Comparison of ENCODE assay signal across 8 cellular contexts in genomic region chr19:16447015-16447384, GRCh38. TPM values are rescaled to one million over a fixed set of nuclear protein-coding genes. Genes with fewer than 3 reads are reported as not detected.
A peak's percentile ranks its signal among the peaks of the same experiment; 100 is the strongest.
DNase-seq lines count a peak whose midpoint lies in the region; ATAC-seq, FAIRE-seq and TF ChIP-seq lines count a peak whose summit lies in the region.

No MANE protein-coding gene starts in this region.

- no peaks in the 10 kb centered on the region for H3K9me3 ChIP-seq in Peyer's patch
- no peaks in the 10 kb centered on the region for H3K9me3 ChIP-seq in HepG2 (ENCODE audit: low read length)
- H3K9me3 ChIP-seq in subcutaneous abdominal adipose tissue (ENCODE audit: control insufficient read depth in 5 of 5, low read length in 5 of 5): no peaks in the 10 kb centered on the region

- H3K9ac ChIP-seq in HepG2 (ENCODE audit: insufficient read depth, low read depth, low read length): peak overlapping the region; percentile 3; the same call in 1 of the 2 replicates
- H3K9ac ChIP-seq in subcutaneous abdominal adipose tissue (ENCODE audit: low read length in 5 of 5): peak overlapping the region in 2 of 5 donors; percentile 39 to 41

- intact Hi-C loops in HepG2 (cut with micrococcal nuclease; ENCODE audit: unreplicated experiment): loop anchor here (2.0 to 10.0 kb wide), 2 partner anchors 18 to 48 kb away; partner anchors contain the start of genes C19orf44 and CALR3

- no peak overlapping the region for H2AFZ ChIP-seq in HepG2 (ENCODE audit: low read length)

- no peak for TF ChIP-seq POLR2A in Peyer's patch (IDR thresholded peaks at IDR 0.05)
- TF ChIP-seq POLR2A in HepG2 (IDR thresholded peaks at IDR 0.05; ENCODE audit: insufficient read depth in 1 of 2, low read depth in 2 of 2, low read length in 2 of 2): no peak

- FAIRE-seq in HepG2 (lab: Jason Lieb, UNC): peak; percentile 78

- 3% methylated on average over 4 of the region's 4 CpGs for WGBS in HepG2 (ENCODE audit: low lambda C conversion rate)

- no peaks in the 10 kb centered on the region for H3K36me3 ChIP-seq in Peyer's patch
- no peaks in the 10 kb centered on the region for H3K36me3 ChIP-seq in brain microvascular endothelial cell (replicated peaks)
- peaks cover 0 to 8% of the 10 kb centered on the region in 2 experiments; a peak in 3 of 5 replicates for H3K36me3 ChIP-seq in HepG2 (replicated peaks in 1 of 2; ENCODE audit: control insufficient read depth in 1 of 2, insufficient read depth in 2 of 2, low read length in 2 of 2)
- no peaks in the 10 kb centered on the region for H3K36me3 ChIP-seq in subcutaneous abdominal adipose tissue (ENCODE audit: control insufficient read depth in 5 of 5, insufficient read depth in 5 of 5, low read length in 5 of 5)

- H3K79me2 ChIP-seq in HepG2 (ENCODE audit: insufficient read depth, low read length): peaks cover 87% of the 10 kb centered on the region

- TF ChIP-seq EP300 in HepG2 (IDR thresholded peaks at IDR 0.05; ENCODE audit: low read depth in 2 of 2, low read length in 2 of 2) (peak in 1 of 2 experiments; percentile 53; a peak in 1 of 4 replicates), HepG2 (CRISPR knock-in tag; IDR thresholded peaks at IDR 0.05; ENCODE audit: borderline replicate concordance) (0 out of 2 replicates have a peak, but pooled peaks have one; percentile 42)

- H4K20me1 ChIP-seq in HepG2 (ENCODE audit: insufficient read depth, low read length): peaks cover 10% of the 10 kb centered on the region; the same call in 1 of the 2 replicates

- H3K27me3 ChIP-seq in Peyer's patch (no peaks in the 10 kb centered on the region), brain microvascular endothelial cell (replicated peaks) (no peaks in the 10 kb centered on the region), HepG2 (ENCODE audit: control insufficient read depth in 1 of 2, insufficient read depth in 2 of 2, low read length in 2 of 2) (no peaks in the 10 kb centered on the region), subcutaneous abdominal adipose tissue (ENCODE audit: control insufficient read depth in 5 of 5, insufficient read depth in 4 of 5, low read length in 5 of 5) (no peaks in the 10 kb centered on the region)

- peaks cover 0 to 29% (median 23%) of the 10 kb centered on the region in 4 donors for H3K4me1 ChIP-seq in Peyer's patch
- peaks cover 44% of the 10 kb centered on the region for H3K4me1 ChIP-seq in HepG2 (ENCODE audit: insufficient read depth, low read length)
- H3K4me1 ChIP-seq in subcutaneous abdominal adipose tissue (ENCODE audit: control insufficient read depth in 5 of 5, insufficient read depth in 5 of 5, low read length in 5 of 5): peaks cover 12 to 52% (median 41%) of the 10 kb centered on the region in 5 donors

- no peak for TF ChIP-seq RAD21 in HepG2 (CRISPR knock-in tag; IDR thresholded peaks at IDR 0.05)

- ATAC-seq in GM19043 (IDR thresholded peaks at IDR 0.05; ENCODE audit: low read depth, unreplicated experiment): peak; percentile 40
- ATAC-seq in HepG2: peak; percentile 98
- ATAC-seq in HG03045 (IDR thresholded peaks at IDR 0.05; ENCODE audit: unreplicated experiment): no peak

- TF ChIP-seq CTCF in Peyer's patch (IDR thresholded peaks at IDR 0.05): no peak
- TF ChIP-seq CTCF in brain microvascular endothelial cell (IDR thresholded peaks at IDR 0.05; ENCODE audit: low read depth, low read length, missing control alignments): no peak
- 0 out of 2 replicates have a peak, but pooled peaks have one; percentile 3 for TF ChIP-seq CTCF in HepG2 (CRISPR knock-in tag; IDR thresholded peaks at IDR 0.05)

- POLR2A ChIA-PET in HepG2 (lab: Yijun Ruan, JAX): interaction anchor here (1.0 to 1.8 kb wide), 3 partner anchors 11 to 70 kb away, joined by 3 to 4 read pairs (median 3); no protein-coding TSS in a partner anchor

- BruUV-seq in HepG2 (replicated peaks; lab: Mats Ljungman, UMichigan): no TSS peak

- H3K4me2 ChIP-seq in HepG2 (ENCODE audit: low read depth, low read length): peak overlapping the region; percentile 30

- H3K4me3 ChIP-seq in Peyer's patch: no peak overlapping the region
- no peak overlapping the region for H3K4me3 ChIP-seq in brain microvascular endothelial cell (ENCODE audit: low read depth, low read length)
- H3K4me3 ChIP-seq in HepG2 (replicated peaks in 1 of 3; ENCODE audit: insufficient read depth in 1 of 3, low read depth in 2 of 3, low read length in 3 of 3): no peak overlapping the region
- H3K4me3 ChIP-seq in subcutaneous abdominal adipose tissue (ENCODE audit: low read depth in 1 of 5, low read length in 5 of 5): peak overlapping the region in 2 of 5 donors; percentile 3 to 31

- in situ Hi-C loops in brain microvascular endothelial cell (cut with HindIII; ENCODE audit: low pct_ligation_motif_present, low sequenced_read_pairs): no loop called here
- in situ Hi-C loops in HepG2 (cut with HindIII; ENCODE audit: extremely low pct_ligation_motif_present, low pct_unique_long_range_greater_than_20kb): no loop called here

- CTCF ChIA-PET in HepG2 (lab: Yijun Ruan, JAX; ENCODE audit: low intra/inter-chr PET ratio, low total read pairs): no interaction called here

- peak overlapping the region in 3 of 4 donors; percentile 20 to 82 (median 61) for H3K27ac ChIP-seq in Peyer's patch
- peak overlapping the region; percentile 61 for H3K27ac ChIP-seq in brain microvascular endothelial cell
- peak overlapping the region; percentile 45 for H3K27ac ChIP-seq in HepG2 (ENCODE audit: extremely low read length, insufficient read depth, low read length)
- H3K27ac ChIP-seq in subcutaneous abdominal adipose tissue (ENCODE audit: low read depth, low read length): peak overlapping the region; percentile 11

- DNase-seq in A172 (ENCODE audit: low spot score): peak; percentile 65
- peak in 2 of 3 donors; percentile 85 to 89 for DNase-seq in Peyer's patch
- DNase-seq in brain microvascular endothelial cell: peak; percentile 91
- peak; percentile 80 for DNase-seq in HepG2 (ENCODE audit: low spot score)
- no peak for DNase-seq in NCI-H1417 treated with DMSO at 0.1 percent for 48 hours (lab: John Stamatoyannopoulos, UW)

RNA-seq across cellular contexts. Expression of gene EPS15L1, which starts 24.8 kb away (rescaled TPM):
- 9.4 and 12.3 TPM in 2 replicates for total RNA-seq in A172 (2014; rRNA removed; shearing (Covaris generic))
- total RNA-seq in Peyer's patch: 10 to 100 TPM; 18.2 to 37.0 (median 35.2) TPM
- total RNA-seq in HepG2 (2016; rRNA removed; fragmentation: Illumina TruSeq; extraction: Trizol): 7.0 and 8.6 TPM in 2 replicates
- 3.7 and 4.1 TPM in 2 replicates for total RNA-seq in HepG2 (2016; cell fraction: cytosol; rRNA removed; fragmentation: Illumina TruSeq; extraction: Trizol; ENCODE audit: low read depth)
- total RNA-seq in HepG2 (2016; cell fraction: insoluble cytoplasmic fraction; rRNA removed; fragmentation: Illumina TruSeq; extraction: Trizol): 8.4 and 8.7 TPM in 2 replicates
- total RNA-seq in HepG2 (2016; cell fraction: membrane; rRNA removed; fragmentation: Illumina TruSeq; extraction: Trizol): 5.5 and 7.2 TPM in 2 replicates
- 16.1 and 18.4 TPM in 2 replicates for total RNA-seq in HepG2 (2016; cell fraction: nucleus; rRNA removed; fragmentation: Illumina TruSeq; extraction: Trizol)
- polyA plus RNA-seq in HepG2 (2011; rRNA removed): 14.0 and 16.5 TPM in 2 replicates
- polyA plus RNA-seq in HepG2 (2011; cell fraction: cytosol; rRNA removed): 8.2 and 8.5 TPM in 2 replicates
- 28.2 and 31.7 TPM in 2 replicates for polyA plus RNA-seq in HepG2 (2011; cell fraction: nucleus; rRNA removed)
- polyA plus RNA-seq in HepG2 (2012): 23.7 and 24.6 TPM in 2 replicates
- 2.8 TPM in 2 replicates for polyA plus RNA-seq in HepG2 (2016; cell fraction: cytosol; fragmentation: Illumina TruSeq; extraction: Trizol; ENCODE audit: low read depth)
- polyA plus RNA-seq in HepG2 (2016; cell fraction: insoluble cytoplasmic fraction; fragmentation: Illumina TruSeq; extraction: Trizol; ENCODE audit: low read depth): 18.3 and 21.1 TPM in 2 replicates
- polyA plus RNA-seq in HepG2 (2016; cell fraction: membrane; fragmentation: Illumina TruSeq; extraction: Trizol; ENCODE audit: low read depth): 3.9 and 5.1 TPM in 2 replicates
- 25.3 and 31.3 TPM in 2 replicates for polyA plus RNA-seq in HepG2 (2016; cell fraction: nucleus; fragmentation: Illumina TruSeq; extraction: Trizol; ENCODE audit: insufficient read depth, low read depth)
- 22.5 and 23.7 TPM in 2 replicates for polyA minus RNA-seq in HepG2 (2011; rRNA and poly(A)+ RNA removed; ENCODE audit: low replicate concordance)
- 13.0 and 19.8 TPM in 2 replicates for polyA minus RNA-seq in HepG2 (2011; cell fraction: cytosol; rRNA and poly(A)+ RNA removed)
- polyA minus RNA-seq in HepG2 (2011; cell fraction: nucleus; rRNA and poly(A)+ RNA removed): 31.8 and 42.8 TPM in 2 replicates

RNA-seq across cellular contexts. Expression of gene CALR3, which starts 49.0 kb away (rescaled TPM):
- total RNA-seq in A172 (2014; rRNA removed; shearing (Covaris generic)): not detected in 2 replicates
- total RNA-seq in Peyer's patch (not detected), HepG2 (2016; rRNA removed; fragmentation: Illumina TruSeq; extraction: Trizol) (not detected in 2 replicates)
- total RNA-seq in HepG2 (2016; cell fraction: cytosol; rRNA removed; fragmentation: Illumina TruSeq; extraction: Trizol; ENCODE audit: low read depth): not detected in 2 replicates
- not detected in 2 replicates for total RNA-seq in HepG2 (2016; cell fraction: insoluble cytoplasmic fraction; rRNA removed; fragmentation: Illumina TruSeq; extraction: Trizol)
- not detected in 2 replicates for total RNA-seq in HepG2 (2016; cell fraction: membrane; rRNA removed; fragmentation: Illumina TruSeq; extraction: Trizol)
- not detected in 2 replicates for total RNA-seq in HepG2 (2016; cell fraction: nucleus; rRNA removed; fragmentation: Illumina TruSeq; extraction: Trizol)
- not detected in 2 replicates for polyA plus RNA-seq in HepG2 (2011; rRNA removed)
- not detected in 2 replicates for polyA plus RNA-seq in HepG2 (2011; cell fraction: cytosol; rRNA removed)
- not detected in 2 replicates for polyA plus RNA-seq in HepG2 (2011; cell fraction: nucleus; rRNA removed)
- polyA plus RNA-seq in HepG2 (2012): 0.16 TPM in 1 of 2 replicates, not detected in the other
- not detected in 2 replicates for polyA plus RNA-seq in HepG2 (2016; cell fraction: cytosol; fragmentation: Illumina TruSeq; extraction: Trizol; ENCODE audit: low read depth)
- not detected in 2 replicates for polyA plus RNA-seq in HepG2 (2016; cell fraction: insoluble cytoplasmic fraction; fragmentation: Illumina TruSeq; extraction: Trizol; ENCODE audit: low read depth)
- not detected in 2 replicates for polyA plus RNA-seq in HepG2 (2016; cell fraction: membrane; fragmentation: Illumina TruSeq; extraction: Trizol; ENCODE audit: low read depth)
- polyA plus RNA-seq in HepG2 (2016; cell fraction: nucleus; fragmentation: Illumina TruSeq; extraction: Trizol; ENCODE audit: insufficient read depth, low read depth): not detected in 2 replicates
- polyA minus RNA-seq in HepG2 (2011; rRNA and poly(A)+ RNA removed; ENCODE audit: low replicate concordance): not detected in 2 replicates
- polyA minus RNA-seq in HepG2 (2011; cell fraction: cytosol; rRNA and poly(A)+ RNA removed): not detected in 2 replicates
- polyA minus RNA-seq in HepG2 (2011; cell fraction: nucleus; rRNA and poly(A)+ RNA removed): not detected in 2 replicates

RNA-seq across cellular contexts. Expression of gene C19orf44, which starts 49.2 kb away (rescaled TPM):
- 3.4 and 4.2 TPM in 2 replicates for total RNA-seq in A172 (2014; rRNA removed; shearing (Covaris generic))
- total RNA-seq in Peyer's patch: 10 to 100 TPM in 1 of 4 donors, 1 to 10 TPM in 3; 3.7 to 13.2 (median 8.0) TPM
- 3.6 and 4.3 TPM in 2 replicates for total RNA-seq in HepG2 (2016; rRNA removed; fragmentation: Illumina TruSeq; extraction: Trizol)
- total RNA-seq in HepG2 (2016; cell fraction: cytosol; rRNA removed; fragmentation: Illumina TruSeq; extraction: Trizol; ENCODE audit: low read depth): 2.6 and 3.0 TPM in 2 replicates
- total RNA-seq in HepG2 (2016; cell fraction: insoluble cytoplasmic fraction; rRNA removed; fragmentation: Illumina TruSeq; extraction: Trizol): 2.7 and 3.1 TPM in 2 replicates
- 1.9 and 2.2 TPM in 2 replicates for total RNA-seq in HepG2 (2016; cell fraction: membrane; rRNA removed; fragmentation: Illumina TruSeq; extraction: Trizol)
- 4.6 and 4.8 TPM in 2 replicates for total RNA-seq in HepG2 (2016; cell fraction: nucleus; rRNA removed; fragmentation: Illumina TruSeq; extraction: Trizol)
- 3.2 and 4.1 TPM in 2 replicates for polyA plus RNA-seq in HepG2 (2011; rRNA removed)
- 3.3 and 3.5 TPM in 2 replicates for polyA plus RNA-seq in HepG2 (2011; cell fraction: cytosol; rRNA removed)
- polyA plus RNA-seq in HepG2 (2011; cell fraction: nucleus; rRNA removed): 10.6 and 11.2 TPM in 2 replicates
- polyA plus RNA-seq in HepG2 (2012): 3.4 and 5.4 TPM in 2 replicates
- polyA plus RNA-seq in HepG2 (2016; cell fraction: cytosol; fragmentation: Illumina TruSeq; extraction: Trizol; ENCODE audit: low read depth): 0.60 and 0.90 TPM in 2 replicates
- polyA plus RNA-seq in HepG2 (2016; cell fraction: insoluble cytoplasmic fraction; fragmentation: Illumina TruSeq; extraction: Trizol; ENCODE audit: low read depth): 3.6 and 4.3 TPM in 2 replicates
- polyA plus RNA-seq in HepG2 (2016; cell fraction: membrane; fragmentation: Illumina TruSeq; extraction: Trizol; ENCODE audit: low read depth): 1.5 TPM in 2 replicates
- polyA plus RNA-seq in HepG2 (2016; cell fraction: nucleus; fragmentation: Illumina TruSeq; extraction: Trizol; ENCODE audit: insufficient read depth, low read depth): 10.2 and 12.1 TPM in 2 replicates
- polyA minus RNA-seq in HepG2 (2011; rRNA and poly(A)+ RNA removed; ENCODE audit: low replicate concordance): 2.9 and 3.4 TPM in 2 replicates
- polyA minus RNA-seq in HepG2 (2011; cell fraction: cytosol; rRNA and poly(A)+ RNA removed): 2.4 and 4.4 TPM in 2 replicates
- 6.7 and 8.1 TPM in 2 replicates for polyA minus RNA-seq in HepG2 (2011; cell fraction: nucleus; rRNA and poly(A)+ RNA removed)

Comparison
In these comparisons a context has a peak if more than half of its experiments do, and no peak if none do; other contexts are left out.
1. H3K27ac ChIP-seq: peak in every context shown above with its lines; median percentile 61 in Peyer's patch; 61 in brain microvascular endothelial cell; 45 in HepG2; 11 in subcutaneous abdominal adipose tissue.